In the genomic region with DNA sequence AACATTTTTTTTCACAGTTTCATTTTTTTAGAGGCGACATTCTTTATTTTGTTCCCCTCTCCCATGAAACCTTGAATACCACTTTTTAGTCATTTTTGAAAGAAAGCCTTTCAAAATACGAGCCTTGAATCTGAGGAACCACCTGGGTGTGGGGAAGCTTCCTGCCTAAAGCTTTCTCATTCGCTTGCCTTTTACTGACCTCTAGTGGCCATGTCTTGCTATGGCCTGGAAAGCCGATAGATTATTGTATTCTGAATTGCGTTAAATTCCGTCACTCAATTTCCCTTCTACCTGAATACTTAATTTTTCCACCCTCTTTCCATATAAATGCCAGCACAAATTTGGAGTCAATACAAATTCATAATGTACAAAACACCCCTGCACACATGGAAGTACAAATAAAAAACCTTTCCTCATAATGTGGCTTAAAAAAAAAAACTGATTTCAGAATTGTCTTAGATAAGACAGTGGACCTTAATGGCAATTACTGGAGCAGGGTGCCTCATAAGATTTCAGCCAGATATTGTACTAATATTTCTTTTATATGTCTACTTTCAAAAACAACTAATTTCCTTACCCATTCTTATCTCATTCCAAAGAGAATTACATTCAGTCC, we compare ENCODE assay signal across 8 cellular contexts.
DNase-seq lines count a peak whose midpoint lies in the region; ATAC-seq, FAIRE-seq and TF ChIP-seq lines count a peak whose summit lies in the region.

No MANE protein-coding gene starts in this region.

- peak; percentile 87 for TF ChIP-seq CTCF in GM10248 (IDR thresholded peaks at IDR 0.05; ENCODE audit: control extremely low read depth, extremely low read depth, low read depth, missing control alignments)

- DNase-seq in GM10248 (ENCODE audit: extremely low spot score) (peak; percentile 64), HTR-8/SVneo (ENCODE audit: insufficient read length, low spot score) (peak; percentile 49), OCI-M1 (lab: John Stamatoyannopoulos, UW) (peak; percentile 89), Right ventricle myocardium superior (no peak), pulmonary artery endothelial cell (ENCODE audit: low read depth, low spot score) (peak; percentile 1), cortex of kidney (lab: John Stamatoyannopoulos, UW) (no peak)
- DNase-seq in activated naive CD4-positive, alpha-beta T cell treated with anti-CD3 and anti-CD28 coated beads, Interleukin-2, amount 50 U/mL, for 16 hours = peak; percentile 36

- CTCF ChIA-PET in GM10248 (lab: Yijun Ruan, JAX) = interaction anchor here (0.6 to 6.7 kb wide), 12 partner anchors 9 to 506 kb away, joined by 3 to 59 read pairs (median 4); no protein-coding TSS in a partner anchor

- POLR2A ChIA-PET in GM10248 (lab: Yijun Ruan, JAX) = no interaction called here

- intact Hi-C loops in Right ventricle myocardium superior (cut with DNase I) = no loop called here

- ATAC-seq in GM21576 (IDR thresholded peaks at IDR 0.05; ENCODE audit: unreplicated experiment) (peak; percentile 98), Right ventricle myocardium superior (ENCODE audit: poor library complexity) (peak; percentile 80)

- no peak for FAIRE-seq in HTR-8/SVneo (lab: Jason Lieb, UNC)

Comparison
In these comparisons a context has a peak if more than half of its experiments do, and no peak if none do; other contexts are left out.
1. DNase-seq: peak in GM10248 (single experiment), HTR-8/SVneo (single experiment), OCI-M1 (single experiment), activated naive CD4-positive, alpha-beta T cell treated with anti-CD3 and anti-CD28 coated beads, Interleukin-2, amount 50 U/mL, for 16 hours (single experiment) and pulmonary artery endothelial cell (single experiment); none in Right ventricle myocardium superior (single experiment) and cortex of kidney (single experiment).